ENCODE assay signal across 21 cellular contexts in genomic region chr5:56467176-56467717, GRCh38.
DNase-seq lines count a peak whose midpoint lies in the region; ATAC-seq and TF ChIP-seq lines count a peak whose summit lies in the region.
"Had no signal": no experiment of that assay in that cellular context is flagged by ENCODE, and none has a peak within 500 bp of the region (broad histone marks: within the 10 kb centered on the region; RNA-seq: fewer than 3 reads in every experiment).

No MANE protein-coding gene starts in this region.

- H3K4me1 ChIP-seq in GM23338 (ENCODE audit: insufficient read depth) (peaks cover 17% of the 10 kb centered on the region), suprapubic skin (peaks cover 50% of the 10 kb centered on the region), psoas muscle (no peaks in the 10 kb centered on the region)

- H3K9me2 ChIP-seq in GM23338 (ENCODE audit: insufficient read depth), result 0 out of 2 replicates have a peak, but pooled peaks cover 5% of the 10 kb centered on the region

- no peak for TF ChIP-seq EP300 in suprapubic skin (IDR thresholded peaks at IDR 0.05)

- H3K27ac Mint-ChIP-seq in GM23338, result no peak overlapping the region
- peak overlapping the region; percentile 76 for H3K27ac Mint-ChIP-seq in dendritic cell treated with granulocyte-macrophage colony-stimulating factor and Interleukin-4, amounts not matched to agents 40 ng/mL and 50 ng/mL, for 4 days

- H3K4me3 ChIP-seq in GM23338 (no peak overlapping the region), suprapubic skin (no peak overlapping the region), psoas muscle (no peak overlapping the region)
- H3K4me3 ChIP-seq: SK-N-MC had no signal

- H3K4me3 Mint-ChIP-seq in GM23338, result no peak overlapping the region
- H3K4me3 Mint-ChIP-seq in dendritic cell treated with granulocyte-macrophage colony-stimulating factor and Interleukin-4, amounts not matched to agents 40 ng/mL and 50 ng/mL, for 4 days, result no peak overlapping the region

- H3K27ac ChIP-seq in GM23338 (ENCODE audit: low read depth) (no peak overlapping the region), suprapubic skin (peak overlapping the region; percentile 87), psoas muscle (no peak overlapping the region)
- H3K27ac ChIP-seq: HL-60, RWPE1, SK-N-MC had no signal

- no peaks in the 10 kb centered on the region for H3K79me2 ChIP-seq in GM23338 (replicated peaks; ENCODE audit: insufficient read depth)

- no peaks in the 10 kb centered on the region for H3K36me3 Mint-ChIP-seq in GM23338 (ENCODE audit: low read depth)
- no peaks in the 10 kb centered on the region for H3K36me3 Mint-ChIP-seq in dendritic cell treated with granulocyte-macrophage colony-stimulating factor and Interleukin-4, amounts not matched to agents 40 ng/mL and 50 ng/mL, for 4 days (ENCODE audit: low read depth)

- H2AFZ ChIP-seq in GM23338, result peak overlapping the region; percentile 66; the same call in 1 of the 2 replicates

- peaks cover 2% of the 10 kb centered on the region for H3K27me3 Mint-ChIP-seq in GM23338 (ENCODE audit: insufficient read depth, low read depth, poor library complexity)
- no peaks in the 10 kb centered on the region for H3K27me3 Mint-ChIP-seq in dendritic cell treated with granulocyte-macrophage colony-stimulating factor and Interleukin-4, amounts not matched to agents 40 ng/mL and 50 ng/mL, for 4 days

- DNase-seq in GM23338 (ENCODE audit: low spot score), result no peak
- peak; percentile 73 for DNase-seq in islet precursor cell
- DNase-seq in suprapubic skin (ENCODE audit: low spot score in 2 of 2), result no peak
- DNase-seq in NOMO-1 (lab: John Stamatoyannopoulos, UW; ENCODE audit: unreplicated experiment in 2 of 2), result no peak
- DNase-seq in psoas muscle, result no peak
- DNase-seq: EL, GF-D8, H7, KBM-7, NCI-H1092 treated with DMSO at 0.1 percent for 48 hours, NCI-H1436 treated with DMSO at 0.1 percent for 48 hours, NCI-H1930, NCI-H510A, NCI-H748 treated with DMSO at 0.1 percent for 48 hours, SHP77 treated with DMSO at 0.1 percent for 48 hours had no signal

- H3K9me3 Mint-ChIP-seq in GM23338, result no peaks in the 10 kb centered on the region; the same call in 2 of the 3 replicates
- H3K9me3 Mint-ChIP-seq in dendritic cell treated with granulocyte-macrophage colony-stimulating factor and Interleukin-4, amounts not matched to agents 40 ng/mL and 50 ng/mL, for 4 days, result no peaks in the 10 kb centered on the region

- H3K27me3 ChIP-seq in GM23338 (ENCODE audit: insufficient read depth) (no peaks in the 10 kb centered on the region), suprapubic skin (no peaks in the 10 kb centered on the region), psoas muscle (ENCODE audit: insufficient read depth in 3 of 3, low read length in 2 of 3) (no peaks in the 10 kb centered on the region)

- TF ChIP-seq CTCF in GM23338 (conservative IDR thresholded peaks at IDR 0.05; ENCODE audit: low read depth in 2 of 2) (no peak), suprapubic skin (IDR thresholded peaks at IDR 0.05) (no peak), psoas muscle (IDR thresholded peaks at IDR 0.05) (no peak)

- ATAC-seq in GM23338 (no peak), GM18520 (IDR thresholded peaks at IDR 0.05; ENCODE audit: unreplicated experiment) (no peak), psoas muscle (no peak)
- ATAC-seq: HepG2 had no signal

- H3K4me2 ChIP-seq in GM23338, result no peak overlapping the region

- no peaks in the 10 kb centered on the region for H4K20me1 ChIP-seq in GM23338 (replicated peaks; ENCODE audit: insufficient read depth)

- intact Hi-C loops in dendritic cell treated with granulocyte-macrophage colony-stimulating factor and Interleukin-4, amounts not matched to agents 40 ng/mL and 50 ng/mL, for 4 days (cut with micrococcal nuclease), result loop anchor here (10.0 kb wide), 1 partner anchor 192 kb away; no protein-coding TSS in a partner anchor
- intact Hi-C loops in psoas muscle (cut with DNase I), result no loop called here

- H3K4me1 Mint-ChIP-seq in GM23338, result peaks cover 20% of the 10 kb centered on the region
- peaks cover 51% of the 10 kb centered on the region for H3K4me1 Mint-ChIP-seq in dendritic cell treated with granulocyte-macrophage colony-stimulating factor and Interleukin-4, amounts not matched to agents 40 ng/mL and 50 ng/mL, for 4 days (ENCODE audit: low read depth)

- 57% methylated on average over 5 of the region's 5 CpGs for WGBS in suprapubic skin
- 75 to 81% (median 81%) methylated on average over 5 of the region's 5 CpGs for WGBS in psoas muscle, 3 donors

- no peaks in the 10 kb centered on the region for H3F3A ChIP-seq in GM23338 (replicated peaks; ENCODE audit: low read depth)

- no peak for TF ChIP-seq POLR2A in suprapubic skin (IDR thresholded peaks at IDR 0.05)

- H3K36me3 ChIP-seq in GM23338 (ENCODE audit: insufficient read depth) (no peaks in the 10 kb centered on the region), suprapubic skin (no peaks in the 10 kb centered on the region), psoas muscle (ENCODE audit: insufficient read depth in 1 of 2, low read depth in 1 of 2) (no peaks in the 10 kb centered on the region)

- H3K9me3 ChIP-seq in suprapubic skin (no peaks in the 10 kb centered on the region), psoas muscle (no peaks in the 10 kb centered on the region)

TF ChIP-seq in GM23338, 12 proteins besides CTCF, POLR2A, EP300 and RAD21 (continues in another document):
- TF ChIP-seq STAT1 (IDR thresholded peaks at IDR 0.05; ENCODE audit: unreplicated experiment) (no peak), ZNF462 (CRISPR knock-in tag; IDR thresholded peaks at IDR 0.05) (no peak), CREB1 (CRISPR knock-in tag; IDR thresholded peaks at IDR 0.05; ENCODE audit: low read depth) (no peak), EZH2 (IDR thresholded peaks at IDR 0.05; ENCODE audit: low read depth, unreplicated experiment) (no peak), EZH2phosphoT487 (IDR thresholded peaks at IDR 0.05; ENCODE audit: unreplicated experiment) (no peak), ZNF114 (CRISPR knock-in tag; IDR thresholded peaks at IDR 0.05) (no peak)
